In the genomic region with DNA sequence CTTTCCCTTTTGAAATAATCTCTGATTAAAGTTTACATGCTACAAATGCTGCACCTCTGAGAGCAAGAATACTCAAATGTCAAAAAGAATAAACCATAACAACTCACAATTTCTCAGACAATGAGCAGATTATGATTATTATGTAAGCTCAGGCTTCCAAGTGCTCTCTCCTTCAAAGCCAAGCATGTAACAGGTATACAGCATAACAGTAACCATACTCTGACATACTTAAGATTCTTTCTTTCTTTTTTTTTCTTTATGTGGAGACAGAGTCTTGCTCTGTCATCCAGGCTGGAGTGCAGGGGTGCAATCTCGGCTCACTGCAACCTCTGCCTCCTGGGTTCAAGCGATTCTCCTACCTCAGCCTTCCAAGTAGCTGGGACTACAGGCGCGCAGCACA, we compare ENCODE assay signal across 13 cellular contexts.
DNase-seq lines count a peak whose midpoint lies in the region; TF ChIP-seq lines count a peak whose summit lies in the region.
"Had no signal": no experiment of that assay in that cellular context is flagged by ENCODE, and none has a peak within 500 bp of the region (broad histone marks: within the 10 kb centered on the region; RNA-seq: fewer than 3 reads in every experiment).

No MANE protein-coding gene starts in this region.

- H3K9me3 ChIP-seq in muscle layer of duodenum (ENCODE audit: control insufficient read depth in 1 of 2, low read length in 2 of 2) (no peaks in the 10 kb centered on the region), transverse colon (no peaks in the 10 kb centered on the region), MM.1S (replicated peaks; ENCODE audit: insufficient read depth, low read length) (no peaks in the 10 kb centered on the region)

- H3K4me3 Mint-ChIP-seq in activated naive CD4-positive, alpha-beta T cell treated with anti-CD3 and anti-CD28 coated beads, Interleukin-2, amount 10 ng/mL, durations not matched to agents 7 days and 5 days: no peak overlapping the region
- no peak overlapping the region for H3K4me3 Mint-ChIP-seq in brain
- H3K4me3 Mint-ChIP-seq: B cell had no signal

- peaks cover 11% of the 10 kb centered on the region for H3F3A ChIP-seq in MM.1S (ENCODE audit: insufficient read depth, low read length)

- intact Hi-C loops in transverse colon (cut with DNase I; ENCODE audit: low total_unique reads) (no loop called here), posterior vena cava (cut with DNase I) (no loop called here)

- H4K20me1 ChIP-seq in MM.1S (ENCODE audit: insufficient read depth, low read length): no peaks in the 10 kb centered on the region

- CTCF ChIA-PET in activated naive CD4-positive, alpha-beta T cell treated with anti-CD3 and anti-CD28 coated beads, Interleukin-2, amount 10 ng/mL, durations not matched to agents 7 days and 5 days (lab: Charles Lee): no interaction called here

- peaks cover 18% of the 10 kb centered on the region for H3K4me1 Mint-ChIP-seq in activated naive CD4-positive, alpha-beta T cell treated with anti-CD3 and anti-CD28 coated beads, Interleukin-2, amount 10 ng/mL, durations not matched to agents 7 days and 5 days
- peaks cover 17% of the 10 kb centered on the region for H3K4me1 Mint-ChIP-seq in brain

- H3K27me3 ChIP-seq in muscle layer of duodenum (ENCODE audit: low read depth, low read length) (no peaks in the 10 kb centered on the region), transverse colon (no peaks in the 10 kb centered on the region), MM.1S (replicated peaks; ENCODE audit: insufficient read depth, low read length) (no peaks in the 10 kb centered on the region)

- peak overlapping the region; percentile 28 for H3K27ac Mint-ChIP-seq in activated naive CD4-positive, alpha-beta T cell treated with anti-CD3 and anti-CD28 coated beads, Interleukin-2, amount 10 ng/mL, durations not matched to agents 7 days and 5 days
- H3K27ac Mint-ChIP-seq in brain: peak overlapping the region in 3 of 5 experiments; percentile 18 to 82 (median 75)
- H3K27ac Mint-ChIP-seq: B cell had no signal

- in situ Hi-C loops in transverse colon (cut with MboI; ENCODE audit: low pct_ligation_motif_present in 1 of 4, low pct_unique_long_range_greater_than_20kb in 1 of 4, low sequenced_read_pairs in 3 of 4): no loop called here

- H3K4me3 ChIP-seq in muscle layer of duodenum (ENCODE audit: low read depth in 1 of 2, low read length in 2 of 2) (no peak overlapping the region), transverse colon (no peak overlapping the region), MM.1S (ENCODE audit: low read length) (no peak overlapping the region)
- H3K4me3 ChIP-seq: HAP-1 had no signal

- H3K27ac ChIP-seq in muscle layer of duodenum (ENCODE audit: low read length) (peak overlapping the region; percentile 45), transverse colon (peak overlapping the region; percentile 84 to 87 (median 86)), MM.1S (ENCODE audit: low read length) (no peak overlapping the region)

- H3K79me2 ChIP-seq in MM.1S (ENCODE audit: low read length): peaks cover 8% of the 10 kb centered on the region

- no peaks in the 10 kb centered on the region for H3K27me3 Mint-ChIP-seq in activated naive CD4-positive, alpha-beta T cell treated with anti-CD3 and anti-CD28 coated beads, Interleukin-2, amount 10 ng/mL, durations not matched to agents 7 days and 5 days
- no peaks in the 10 kb centered on the region for H3K27me3 Mint-ChIP-seq in brain
- H3K27me3 Mint-ChIP-seq: B cell had no signal

- H3K36me3 ChIP-seq in muscle layer of duodenum (ENCODE audit: control insufficient read depth in 1 of 2, insufficient read depth in 2 of 2, low read length in 2 of 2) (peaks cover 0 to 4% of the 10 kb centered on the region in 2 donors), transverse colon (no peaks in the 10 kb centered on the region), MM.1S (replicated peaks; ENCODE audit: insufficient read depth, low read length) (no peaks in the 10 kb centered on the region)
- H3K36me3 ChIP-seq: HAP-1 had no signal

- H3K36me3 Mint-ChIP-seq in activated naive CD4-positive, alpha-beta T cell treated with anti-CD3 and anti-CD28 coated beads, Interleukin-2, amount 10 ng/mL, durations not matched to agents 7 days and 5 days: peaks cover 10% of the 10 kb centered on the region
- H3K36me3 Mint-ChIP-seq in brain: peaks cover 52% of the 10 kb centered on the region

- no peak for TF ChIP-seq CTCF in brain (conservative IDR thresholded peaks at IDR 0.05)
- TF ChIP-seq CTCF in transverse colon (IDR thresholded peaks at IDR 0.05): no peak
- TF ChIP-seq CTCF in MM.1S (IDR thresholded peaks at IDR 0.05; ENCODE audit: low read length): no peak

- H3K9ac ChIP-seq in MM.1S (ENCODE audit: low read length): no peak overlapping the region

- no peak overlapping the region for H3K4me2 ChIP-seq in MM.1S (ENCODE audit: low read depth, low read length)

- H2AFZ ChIP-seq in MM.1S (ENCODE audit: low read length): no peak overlapping the region

- TF ChIP-seq EP300 in transverse colon (IDR thresholded peaks at IDR 0.05; ENCODE audit: low read depth): no peak

- TF ChIP-seq POLR2A in transverse colon (IDR thresholded peaks at IDR 0.05): no peak

- no peaks in the 10 kb centered on the region for H3K9me3 Mint-ChIP-seq in activated naive CD4-positive, alpha-beta T cell treated with anti-CD3 and anti-CD28 coated beads, Interleukin-2, amount 10 ng/mL, durations not matched to agents 7 days and 5 days
- peaks cover 9 to 28% (median 17%) of the 10 kb centered on the region in 5 experiments for H3K9me3 Mint-ChIP-seq in brain

- H3K4me1 ChIP-seq in muscle layer of duodenum (ENCODE audit: control insufficient read depth in 1 of 2, insufficient read depth in 2 of 2, low read length in 2 of 2): peaks cover 0 to 19% of the 10 kb centered on the region in 2 donors
- H3K4me1 ChIP-seq in transverse colon: peaks cover 9 to 30% (median 20%) of the 10 kb centered on the region in 4 donors
- peaks cover 6% of the 10 kb centered on the region for H3K4me1 ChIP-seq in MM.1S (ENCODE audit: low read length)

- no peaks in the 10 kb centered on the region for H3K9me2 ChIP-seq in MM.1S (replicated peaks; ENCODE audit: insufficient read depth, low read length)

- 92 to 96% methylated on average over 2 to 4 of the region's 4 CpGs for WGBS in transverse colon (ENCODE audit: low coverage in 1 of 2), 2 donors

- no peak for DNase-seq in activated naive CD4-positive, alpha-beta T cell treated with anti-CD3 and anti-CD28 coated beads, Interleukin-2, amount 10 ng/mL, durations not matched to agents 7 days and 5 days
- no peak for DNase-seq in activated naive CD4-positive, alpha-beta T cell treated with anti-CD3 and anti-CD28 coated beads, Interleukin-2, amount 50 U/mL, for 16 hours
- DNase-seq in transverse colon (no peak), MM.1S (no peak), H4 (ENCODE audit: low spot score) (no peak), posterior vena cava (ENCODE audit: low spot score) (no peak)
- DNase-seq: cerebellar nuclear complex; NCI-H69; stimulated activated CD4-positive, alpha-beta T cell treated with anti-CD3 and anti-CD28 coated beads, Interleukin-1b, Interleukin-23, amount 100 ng/mL, for 48 hours had no signal
